ENCODE assay signal across 16 cellular contexts in the genomic region with DNA sequence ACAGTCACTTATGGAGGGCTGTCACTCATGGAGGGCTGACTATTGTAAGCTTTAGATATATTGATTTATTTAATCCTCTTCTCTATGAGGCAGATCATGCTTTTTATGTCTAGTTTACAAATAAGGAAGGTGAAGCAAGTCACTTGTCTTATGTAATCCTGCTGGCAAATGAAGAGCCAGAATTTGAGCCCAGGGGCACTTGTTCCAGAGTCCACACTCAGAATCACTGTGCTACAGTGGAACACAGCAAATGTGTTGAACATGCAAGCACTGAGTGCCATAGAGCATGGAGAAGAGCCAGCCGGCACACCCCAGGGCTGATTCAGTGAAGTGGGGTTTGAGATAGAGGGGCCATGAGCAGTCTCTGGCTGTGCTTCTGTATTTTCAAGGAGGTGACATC.
DNase-seq lines count a peak whose midpoint lies in the region; ATAC-seq and TF ChIP-seq lines count a peak whose summit lies in the region.
"Had no signal": no experiment of that assay in that cellular context is flagged by ENCODE, and none has a peak within 500 bp of the region (broad histone marks: within the 10 kb centered on the region; RNA-seq: fewer than 3 reads in every experiment).

No MANE protein-coding gene starts in this region.

- peaks cover 12% of the 10 kb centered on the region for H3K36me3 Mint-ChIP-seq in neural crest cell (ENCODE audit: low read depth)
- H3K36me3 Mint-ChIP-seq in activated naive CD8-positive, alpha-beta T cell treated with anti-CD3 and anti-CD28 coated beads for 36 hours: no peaks in the 10 kb centered on the region
- H3K36me3 Mint-ChIP-seq: CD4-positive, alpha-beta memory T cell had no signal

- peak; percentile 63 for ATAC-seq in left lobe of liver
- ATAC-seq: GM23338, HCT116 had no signal

- no peak overlapping the region for H3K4me3 Mint-ChIP-seq in neural crest cell
- H3K4me3 Mint-ChIP-seq in activated naive CD8-positive, alpha-beta T cell treated with anti-CD3 and anti-CD28 coated beads for 36 hours: no peak overlapping the region
- H3K4me3 Mint-ChIP-seq: GM23338, H9 had no signal

- peaks cover 12% of the 10 kb centered on the region for H3K9me3 Mint-ChIP-seq in neural crest cell
- H3K9me3 Mint-ChIP-seq in activated naive CD8-positive, alpha-beta T cell treated with anti-CD3 and anti-CD28 coated beads for 36 hours: peaks cover 2% of the 10 kb centered on the region

- H3K9me3 ChIP-seq in left ventricle myocardium inferior (replicated peaks): peaks cover 9% of the 10 kb centered on the region

- H3K27ac Mint-ChIP-seq in neural crest cell (ENCODE audit: unreplicated experiment): peak overlapping the region; percentile 46
- no peak overlapping the region for H3K27ac Mint-ChIP-seq in activated naive CD8-positive, alpha-beta T cell treated with anti-CD3 and anti-CD28 coated beads for 36 hours
- H3K27ac Mint-ChIP-seq: CD4-positive, alpha-beta memory T cell; GM23338; H9 had no signal

- TF ChIP-seq CTCF in left ventricle myocardium inferior (IDR thresholded peaks at IDR 0.05; ENCODE audit: borderline replicate concordance) (no peak), neural crest cell (conservative IDR thresholded peaks at IDR 0.05) (no peak)

- H3K4me3 ChIP-seq in left ventricle myocardium inferior: no peak overlapping the region
- H3K4me3 ChIP-seq: GM23338 had no signal

- H3K4me1 Mint-ChIP-seq in neural crest cell: peaks cover 19% of the 10 kb centered on the region
- no peaks in the 10 kb centered on the region for H3K4me1 Mint-ChIP-seq in activated naive CD8-positive, alpha-beta T cell treated with anti-CD3 and anti-CD28 coated beads for 36 hours
- H3K4me1 Mint-ChIP-seq: CD4-positive, alpha-beta memory T cell had no signal

- H3K27me3 ChIP-seq in left ventricle myocardium inferior (ENCODE audit: low read depth): no peaks in the 10 kb centered on the region

- peak overlapping the region; percentile 40 for H3K27ac ChIP-seq in left ventricle myocardium inferior (replicated peaks)

- H3K27me3 Mint-ChIP-seq in neural crest cell (ENCODE audit: low read depth): no peaks in the 10 kb centered on the region
- H3K27me3 Mint-ChIP-seq in activated naive CD8-positive, alpha-beta T cell treated with anti-CD3 and anti-CD28 coated beads for 36 hours: no peaks in the 10 kb centered on the region
- H3K27me3 Mint-ChIP-seq: CD4-positive, alpha-beta memory T cell had no signal

- no peaks in the 10 kb centered on the region for H3K36me3 ChIP-seq in left ventricle myocardium inferior

- intact Hi-C loops in left ventricle myocardium inferior (cut with micrococcal nuclease) (no loop called here), cardiac septum (cut with DNase I) (no loop called here)

- H3K4me1 ChIP-seq in left ventricle myocardium inferior: peaks cover 65% of the 10 kb centered on the region

- DNase-seq in left ventricle myocardium inferior (no peak), cardiac septum (ENCODE audit: low spot score) (no peak), left lobe of liver (ENCODE audit: low spot score) (no peak), neural crest cell (ENCODE audit: low read depth, low spot score) (no peak), NCI-H82 treated with DMSO at 0.1 percent for 48 hours (lab: John Stamatoyannopoulos, UW; ENCODE audit: unreplicated experiment) (no peak)
- no peak for DNase-seq in activated naive CD8-positive, alpha-beta T cell treated with anti-CD3 and anti-CD28 coated beads for 36 hours
- DNase-seq: C1 segment of cervical spinal cord; Calu3; CD4-positive, alpha-beta memory T cell; COR-L47; DMS53; DMS79 treated with DMSO at 0.1 percent for 48 hours; GF-D8; H9 had no signal
